Comparison of ENCODE assay signal across 8 cellular contexts in the genomic region with DNA sequence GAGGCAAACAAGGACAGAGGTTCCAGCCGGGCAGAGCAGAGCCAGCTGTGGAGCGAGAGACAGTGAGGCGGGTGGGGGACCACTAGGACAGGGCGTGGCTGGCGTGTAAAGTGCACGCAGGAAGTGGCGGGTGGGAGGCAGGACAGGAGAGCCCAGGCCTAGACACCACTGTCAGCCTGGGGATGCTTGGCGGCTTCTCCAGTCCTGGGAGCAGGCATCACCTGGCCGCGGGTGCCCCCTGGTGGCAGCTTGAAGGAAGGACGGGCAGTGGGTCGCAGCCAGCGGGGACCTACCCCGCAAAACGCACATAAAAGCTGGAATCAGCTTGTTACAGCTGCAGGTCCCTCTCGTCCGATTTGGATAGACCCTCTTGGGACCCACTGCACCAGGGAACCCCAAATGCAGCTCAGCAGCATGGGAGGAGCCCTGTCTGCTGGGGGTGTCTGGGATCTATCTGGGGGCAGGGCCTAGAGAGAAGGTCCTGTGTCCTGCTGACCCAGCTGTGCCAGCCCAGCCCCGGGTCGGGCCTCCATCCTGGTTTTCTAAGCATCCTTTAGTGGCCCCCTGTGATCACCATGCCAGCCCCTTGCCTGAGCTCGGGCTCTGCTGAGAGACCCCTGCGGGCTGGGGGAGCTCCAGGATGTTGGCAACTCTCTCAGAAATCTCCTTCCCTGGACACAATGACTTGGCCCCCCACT. TPM values are rescaled to one million over a fixed set of nuclear protein-coding genes. Genes with fewer than 3 reads are reported as not detected.
DNase-seq lines count a peak whose midpoint lies in the region; ATAC-seq lines count a peak whose summit lies in the region.

No MANE protein-coding gene starts in this region.

- peak; percentile 78 for DNase-seq in DMS 273 (lab: John Stamatoyannopoulos, UW; ENCODE audit: unreplicated experiment)
- DNase-seq in DMS 273 treated with DMSO at 0.1 percent for 48 hours (lab: John Stamatoyannopoulos, UW): no peak
- DNase-seq in NCI-H69 (lab: John Stamatoyannopoulos, UW): peak; percentile 63
- DNase-seq in activated CD8-positive, alpha-beta memory T cell treated with anti-CD3 and anti-CD28 coated beads for 24 hours: peak; percentile 92
- peak; percentile 62 for DNase-seq in effector CD8-positive, alpha-beta T cell (lab: John Stamatoyannopoulos, UW)
- peak; percentile 76 for DNase-seq in mesendoderm
- peak; percentile 73 to 76 for DNase-seq in stimulated activated CD8-positive, alpha-beta memory T cell treated with anti-CD3 and anti-CD28 coated beads, Interleukin-2, amount 100 ng/mL, for 48 hours (ENCODE audit: low read depth in 2 of 2)

- H3K9ac ChIP-seq in mesendoderm (ENCODE audit: low read length): no peak overlapping the region

- no peak overlapping the region for H2BK5ac ChIP-seq in mesendoderm (ENCODE audit: low read length)

- peak; percentile 46 for ATAC-seq in HG02981 (IDR thresholded peaks at IDR 0.05; ENCODE audit: unreplicated experiment)

- WGBS in mesendoderm (ENCODE audit: extremely low coverage, insufficient coverage, low lambda C conversion rate): no CpG with 5 or more reads among the region's 21 CpGs

- H3K27ac ChIP-seq in mesendoderm (ENCODE audit: low read depth, low read length): no peak overlapping the region

- H3K4me2 ChIP-seq in mesendoderm (ENCODE audit: low read length): no peak overlapping the region

- H3K56ac ChIP-seq in mesendoderm (ENCODE audit: low read length): no peak overlapping the region

- no peak overlapping the region for H2BK15ac ChIP-seq in mesendoderm (replicated peaks; ENCODE audit: low read depth)

- H3K27me3 ChIP-seq in mesendoderm (ENCODE audit: insufficient read depth, low read length, poor library complexity): no peaks in the 10 kb centered on the region

- no peaks in the 10 kb centered on the region for H3K79me1 ChIP-seq in mesendoderm (ENCODE audit: low read length)

- no peak overlapping the region for H2BK120ac ChIP-seq in mesendoderm (ENCODE audit: low read depth, low read length)

- H3K36me3 ChIP-seq in mesendoderm (ENCODE audit: control insufficient read depth, insufficient read depth, low read length): no peaks in the 10 kb centered on the region

- H2AK5ac ChIP-seq in mesendoderm (ENCODE audit: low read length): no peak overlapping the region

- no peak overlapping the region for H3K4ac ChIP-seq in mesendoderm (ENCODE audit: low read depth, low read length)

- no peak overlapping the region for H4K5ac ChIP-seq in mesendoderm (ENCODE audit: low read length)

- H3K23ac ChIP-seq in mesendoderm (ENCODE audit: low read length): no peak overlapping the region

- no peaks in the 10 kb centered on the region for H3K4me1 ChIP-seq in mesendoderm (ENCODE audit: control insufficient read depth, low read depth, low read length)

- H3K4me3 ChIP-seq in mesendoderm (ENCODE audit: low read length): no peak overlapping the region

- H3K79me2 ChIP-seq in mesendoderm (ENCODE audit: control insufficient read depth, insufficient read depth, low read length): no peaks in the 10 kb centered on the region

- no peak overlapping the region for H3K18ac ChIP-seq in mesendoderm (ENCODE audit: low read length)

- no peak overlapping the region for H4K8ac ChIP-seq in mesendoderm (ENCODE audit: low read depth, low read length)

RNA-seq across cellular contexts. Expression of a gene that starts 57.7 kb away (rescaled TPM):
- polyA plus RNA-seq in mesendoderm (2013, experiment 1 of 2): 23.7 TPM
- 21.6 TPM for polyA plus RNA-seq in mesendoderm (2013, experiment 2 of 2)
